In genomic region chr1:229384822-229385221, GRCh38 we compare ENCODE assay signal across 25 cellular contexts.
"Had no signal": no experiment of that assay in that cellular context is flagged by ENCODE, and none has a peak within 500 bp of the region (broad histone marks: within the 10 kb centered on the region; RNA-seq: fewer than 3 reads in every experiment).

No MANE protein-coding gene starts in this region.

- H3K27ac Mint-ChIP-seq: immature natural killer cell; naive thymus-derived CD8-positive, alpha-beta T cell; stimulated activated naive CD8-positive, alpha-beta T cell treated with anti-CD3 and anti-CD28 coated beads, Interleukin-15, Interleukin-2, amounts not matched to agents 100 ng/mL and 50 ng/mL, for 24 hours had no signal

- H3K27me3 ChIP-seq: ovary, uterus had no signal

- H3K4me3 ChIP-seq: left lung, lower lobe of right lung, ovary, prostate gland, skin epidermis, suprapubic skin, thoracic aorta, tibial artery, uterus had no signal

- H3K4me1 ChIP-seq: left lung, lower lobe of right lung, prostate gland, suprapubic skin, tibial artery, uterus had no signal

- H3K36me3 Mint-ChIP-seq: immature natural killer cell; naive thymus-derived CD8-positive, alpha-beta T cell had no signal

- H3K9me3 ChIP-seq: left lung, lower lobe of right lung, ovary, prostate gland, suprapubic skin, thoracic aorta, tibial artery, uterus had no signal

- H3K36me3 ChIP-seq: left lung, lower lobe of right lung, ovary, prostate gland, suprapubic skin, thoracic aorta, tibial artery, uterus had no signal

- H3K27ac ChIP-seq: left lung, lower lobe of right lung, ovary, prostate gland, skin epidermis, suprapubic skin, thoracic aorta, tibial artery, uterus had no signal

- H3K4me1 Mint-ChIP-seq: immature natural killer cell; naive thymus-derived CD8-positive, alpha-beta T cell had no signal

- H3K9me3 Mint-ChIP-seq: immature natural killer cell; stimulated activated naive CD8-positive, alpha-beta T cell treated with anti-CD3 and anti-CD28 coated beads, Interleukin-15, Interleukin-2, amounts not matched to agents 100 ng/mL and 50 ng/mL, for 24 hours had no signal

- ATAC-seq: left colon; left lung; lower lobe of right lung; naive thymus-derived CD8-positive, alpha-beta T cell; right cardiac atrium; sciatic nerve had no signal

- DNase-seq: hypothalamus; immature natural killer cell; kidney; left colon; left lung; lower lobe of right lung; mammary epithelial cell; naive thymus-derived CD8-positive, alpha-beta T cell; ovary; retina; right cardiac atrium; stimulated activated CD4-positive, alpha-beta T cell treated with anti-CD3 and anti-CD28 coated beads, Interleukin-12 subunit alpha, Interleukin-12 subunit beta, amount 100 ng/mL, for 4 hours; stimulated activated CD4-positive, alpha-beta T cell treated with anti-CD3 and anti-CD28 coated beads, Interleukin-15, amount 100 ng/mL, for 24 hours; stimulated activated CD4-positive, alpha-beta T cell treated with anti-CD3 and anti-CD28 coated beads, Interleukin-2, amount 100 ng/mL, for 24 hours; stimulated activated CD4-positive, alpha-beta T cell treated with anti-CD3 and anti-CD28 coated beads, Interleukin-4, amount 100 ng/mL, for 1 hour; stimulated activated naive CD4-positive, alpha-beta T cell; trophoblast cell; uterus had no signal

- H3K4me3 Mint-ChIP-seq: immature natural killer cell; naive thymus-derived CD8-positive, alpha-beta T cell; stimulated activated naive CD8-positive, alpha-beta T cell treated with anti-CD3 and anti-CD28 coated beads, Interleukin-15, Interleukin-2, amounts not matched to agents 100 ng/mL and 50 ng/mL, for 24 hours had no signal
